ENCODE assay signal across 9 cellular contexts in the genomic region with DNA sequence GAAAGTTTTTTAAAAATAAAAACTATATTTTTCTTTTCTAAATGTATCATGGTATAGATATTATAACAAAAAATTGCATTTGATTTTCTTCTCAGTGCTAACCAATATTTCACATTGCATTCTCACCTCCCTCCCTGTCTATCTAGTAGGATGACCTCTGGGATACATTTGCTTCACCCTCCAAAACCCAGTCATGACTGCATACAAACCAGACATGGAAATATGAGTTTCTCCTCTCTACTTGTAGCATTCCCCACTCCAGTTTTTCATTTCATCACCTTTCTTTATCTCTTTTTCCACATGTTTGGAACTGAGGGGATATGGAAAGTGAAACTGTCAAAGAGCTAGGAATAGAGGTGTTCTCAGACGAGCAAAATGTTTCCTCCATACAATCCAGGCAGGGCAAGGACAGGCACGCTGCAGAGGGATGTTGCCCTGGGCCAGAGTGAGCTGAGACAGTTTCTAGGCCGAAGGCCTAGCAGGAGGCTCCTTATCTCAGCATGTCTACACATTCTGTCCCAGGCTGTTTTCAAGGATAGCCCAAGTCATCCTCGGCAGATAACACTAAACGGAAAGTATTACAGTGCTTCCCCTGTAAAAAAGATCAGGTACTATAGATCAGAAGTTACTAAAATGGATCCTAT. TPM values are rescaled to one million over a fixed set of nuclear protein-coding genes. Genes with fewer than 3 reads are reported as not detected.
A peak's percentile ranks its signal among the peaks of the same experiment; 100 is the strongest.
DNase-seq lines count a peak whose midpoint lies in the region; ATAC-seq and TF ChIP-seq lines count a peak whose summit lies in the region.
"Had no signal": no experiment of that assay in that cellular context is flagged by ENCODE, and none has a peak within 500 bp of the region (broad histone marks: within the 10 kb centered on the region; RNA-seq: fewer than 3 reads in every experiment).

No MANE protein-coding gene starts in this region.

- H2AFZ ChIP-seq in neural progenitor cell (replicated peaks), result peak overlapping the region; percentile 99

- no peaks in the 10 kb centered on the region for H3K79me2 ChIP-seq in neural progenitor cell (ENCODE audit: low read depth)

- H3K27ac ChIP-seq in BLaER1 treated with 17β-estradiol and CSF1 and Interleukin-3, amounts not matched to agents 10 nM and 100 nM, result peak overlapping the region; percentile 49 to 73 (median 65)
- H3K27ac ChIP-seq in foreskin keratinocyte (no peak overlapping the region), neural progenitor cell (peak overlapping the region; percentile 14)

- H3K4me3 Mint-ChIP-seq in neural progenitor cell, result no peak overlapping the region
- H3K4me3 Mint-ChIP-seq in T-helper 2 cell treated with Interferon-gamma antibody and Interleukin-4, amounts not matched to agents 5 μg/mL and 100 μg/mL, for 36 hours, result no peak overlapping the region

- ATAC-seq in foreskin keratinocyte, result peak; percentile 75
- ATAC-seq in HG03521 (IDR thresholded peaks at IDR 0.05; ENCODE audit: unreplicated experiment), result no peak
- no peak for ATAC-seq in HG03196 (IDR thresholded peaks at IDR 0.05; ENCODE audit: unreplicated experiment)

- no peaks in the 10 kb centered on the region for H3K27me3 ChIP-seq in BLaER1 treated with 17β-estradiol and CSF1 and Interleukin-3, amounts not matched to agents 10 nM and 100 nM
- H3K27me3 ChIP-seq in foreskin keratinocyte (no peaks in the 10 kb centered on the region), neural progenitor cell (no peaks in the 10 kb centered on the region)

- peaks cover 5% of the 10 kb centered on the region for H3F3A ChIP-seq in neural progenitor cell (ENCODE audit: low read depth)

- H3K4me3 ChIP-seq in BLaER1 treated with 17β-estradiol and CSF1 and Interleukin-3, amounts not matched to agents 10 nM and 100 nM, result peak overlapping the region in 5 of 10 experiments; percentile 9 to 34 (median 21); a peak in 4 of 20 replicates
- no peak overlapping the region for H3K4me3 ChIP-seq in neural progenitor cell

- peaks cover 3% of the 10 kb centered on the region for H3K4me1 Mint-ChIP-seq in neural progenitor cell
- H3K4me1 Mint-ChIP-seq in T-helper 2 cell treated with Interferon-gamma antibody and Interleukin-4, amounts not matched to agents 5 μg/mL and 100 μg/mL, for 36 hours (ENCODE audit: low read depth), result no peaks in the 10 kb centered on the region

- H3K9ac ChIP-seq in BLaER1 treated with 17β-estradiol and CSF1 and Interleukin-3, amounts not matched to agents 10 nM and 100 nM, result peak overlapping the region; percentile 31 to 77 (median 57); a peak in 19 of 22 replicates
- H3K9ac ChIP-seq in neural progenitor cell, result no peak overlapping the region

- H3K27me3 Mint-ChIP-seq in neural progenitor cell (ENCODE audit: insufficient read depth, low read depth), result no peaks in the 10 kb centered on the region
- H3K27me3 Mint-ChIP-seq in T-helper 2 cell treated with Interferon-gamma antibody and Interleukin-4, amounts not matched to agents 5 μg/mL and 100 μg/mL, for 36 hours (ENCODE audit: low read depth), result peaks cover 15% of the 10 kb centered on the region

- no peak overlapping the region for H3K27ac Mint-ChIP-seq in neural progenitor cell
- H3K27ac Mint-ChIP-seq in T-helper 2 cell treated with Interferon-gamma antibody and Interleukin-4, amounts not matched to agents 5 μg/mL and 100 μg/mL, for 36 hours, result no peak overlapping the region

- H3K36me3 Mint-ChIP-seq in neural progenitor cell, result no peaks in the 10 kb centered on the region
- H3K36me3 Mint-ChIP-seq in T-helper 2 cell treated with Interferon-gamma antibody and Interleukin-4, amounts not matched to agents 5 μg/mL and 100 μg/mL, for 36 hours (ENCODE audit: low read depth), result no peaks in the 10 kb centered on the region

- peak; percentile 2 for DNase-seq in SW480 (ENCODE audit: low spot score)
- DNase-seq in foreskin keratinocyte, result peak; percentile 12 to 39
- DNase-seq in neural progenitor cell (ENCODE audit: low spot score), result no peak
- DNase-seq in KG1 (lab: John Stamatoyannopoulos, UW), result no peak
- no peak for DNase-seq in T-helper 2 cell treated with Interferon-gamma antibody and Interleukin-4, amounts not matched to agents 5 μg/mL and 100 μg/mL, for 36 hours (ENCODE audit: low spot score)
- DNase-seq: BE2C had no signal

- peaks cover 6 to 63% (median 42%) of the 10 kb centered on the region in 11 experiments; a peak in 16 of 22 replicates for H3K36me3 ChIP-seq in BLaER1 treated with 17β-estradiol and CSF1 and Interleukin-3, amounts not matched to agents 10 nM and 100 nM
- no peaks in the 10 kb centered on the region for H3K36me3 ChIP-seq in neural progenitor cell
- H3K36me3 ChIP-seq: BE2C had no signal

- peaks cover 60 to 100% (median 94%) of the 10 kb centered on the region in 10 experiments for H3K4me1 ChIP-seq in BLaER1 treated with 17β-estradiol and CSF1 and Interleukin-3, amounts not matched to agents 10 nM and 100 nM
- no peaks in the 10 kb centered on the region for H3K4me1 ChIP-seq in foreskin keratinocyte
- peaks cover 17% of the 10 kb centered on the region for H3K4me1 ChIP-seq in neural progenitor cell
- H3K4me1 ChIP-seq: BE2C had no signal

- H3K9me3 Mint-ChIP-seq in neural progenitor cell, result no peaks in the 10 kb centered on the region
- H3K9me3 Mint-ChIP-seq in T-helper 2 cell treated with Interferon-gamma antibody and Interleukin-4, amounts not matched to agents 5 μg/mL and 100 μg/mL, for 36 hours, result no peaks in the 10 kb centered on the region

- TF ChIP-seq CTCF in foreskin keratinocyte (conservative IDR thresholded peaks at IDR 0.05), result no peak
- no peak for TF ChIP-seq CTCF in neural progenitor cell (IDR thresholded peaks at IDR 0.05)

- peaks cover 0 to 62% (median 4%) of the 10 kb centered on the region in 11 experiments; a peak in 10 of 22 replicates for H4K20me1 ChIP-seq in BLaER1 treated with 17β-estradiol and CSF1 and Interleukin-3, amounts not matched to agents 10 nM and 100 nM
- H4K20me1 ChIP-seq in neural progenitor cell (ENCODE audit: low read depth), result no peaks in the 10 kb centered on the region

- H3K4me2 ChIP-seq in BLaER1 treated with 17β-estradiol and CSF1 and Interleukin-3, amounts not matched to agents 10 nM and 100 nM, result peak overlapping the region; percentile 46 to 97 (median 72)
- peak overlapping the region; percentile 39 for H3K4me2 ChIP-seq in neural progenitor cell

- no peaks in the 10 kb centered on the region for H3K9me3 ChIP-seq in BLaER1 treated with 17β-estradiol and CSF1 and Interleukin-3, amounts not matched to agents 10 nM and 100 nM (replicated peaks in 1 of 11)
- H3K9me3 ChIP-seq in neural progenitor cell (ENCODE audit: low read depth), result no peaks in the 10 kb centered on the region
- H3K9me3 ChIP-seq: BE2C had no signal

RNA-seq across cellular contexts. Expression of a gene that starts 46.7 kb away (rescaled TPM):
- total RNA-seq in foreskin keratinocyte (0.41 and 0.56 TPM in 2 replicates), neural progenitor cell (ENCODE audit: low replicate concordance) (0.26 and 0.68 TPM in 2 replicates)
- 0.09 TPM in 2 replicates for polyA plus RNA-seq in foreskin keratinocyte

Comparison
In these comparisons a context has a peak if more than half of its experiments do, and no peak if none do; other contexts are left out.
1. DNase-seq: peak in SW480 (single experiment) and foreskin keratinocyte (2 of 2); none in neural progenitor cell (single experiment), KG1 (single experiment) and T-helper 2 cell treated with Interferon-gamma antibody and Interleukin-4, amounts not matched to agents 5 μg/mL and 100 μg/mL, for 36 hours (single experiment).